In genomic region chr20:540391-541201, GRCh38 we compare ENCODE assay signal across 1 cellular context.
TF ChIP-seq lines count a peak whose summit lies in the region.

No MANE protein-coding gene starts in this region.

TF ChIP-seq in HepG2, 621 proteins besides CTCF, POLR2A, EP300 and RAD21 (continued from another document and continues in another):
- TF ChIP-seq HNF4A (CRISPR knock-in tag; IDR thresholded peaks at IDR 0.05) (no peak), REXO4 (CRISPR knock-in tag; IDR thresholded peaks at IDR 0.05; ENCODE audit: borderline replicate concordance) (no peak), SMARCC2 (IDR thresholded peaks at IDR 0.05) (no peak), PRDM10 (CRISPR knock-in tag; IDR thresholded peaks at IDR 0.05; ENCODE audit: low read depth) (no peak), ZNF232 (CRISPR knock-in tag; IDR thresholded peaks at IDR 0.05; ENCODE audit: borderline replicate concordance) (no peak), ZNF225 (CRISPR knock-in tag; IDR thresholded peaks at IDR 0.05) (no peak), TFDP2 (CRISPR knock-in tag; IDR thresholded peaks at IDR 0.05) (0 out of 2 replicates have a peak, but pooled peaks have one; percentile 12), PITX1 (CRISPR knock-in tag; IDR thresholded peaks at IDR 0.05) (no peak), MTA3 (CRISPR knock-in tag; IDR thresholded peaks at IDR 0.05) (no peak), ZFP36L1 (CRISPR knock-in tag; IDR thresholded peaks at IDR 0.05) (no peak), USF2 (IDR thresholded peaks at IDR 0.05; ENCODE audit: low read depth, low read length) (no peak), USF2 (CRISPR knock-in tag; IDR thresholded peaks at IDR 0.05; ENCODE audit: borderline replicate concordance) (no peak; the same call in 1 of the 2 replicates), ZNF383 (CRISPR knock-in tag; IDR thresholded peaks at IDR 0.05; ENCODE audit: borderline replicate concordance) (no peak), ZC3H4 (CRISPR knock-in tag; IDR thresholded peaks at IDR 0.05; ENCODE audit: borderline replicate concordance) (no peak), TCF7 (IDR thresholded peaks at IDR 0.05; ENCODE audit: low read depth) (no peak), KDM5A (IDR thresholded peaks at IDR 0.05; ENCODE audit: borderline replicate concordance, low read length) (no peak), SRSF1 (optimal IDR thresholded peaks at IDR 0.05; ENCODE audit: low read depth, low read length) (no peak), ARID3A (IDR thresholded peaks at IDR 0.05; ENCODE audit: low read depth, low read length) (no peak), ZNF121 (CRISPR knock-in tag; IDR thresholded peaks at IDR 0.05) (no peak), YEATS2 (CRISPR knock-in tag; IDR thresholded peaks at IDR 0.05; ENCODE audit: borderline replicate concordance) (peak; percentile 33; the same call in 1 of the 2 replicates), PPARG (CRISPR knock-in tag; conservative IDR thresholded peaks at IDR 0.05) (no peak; the same call in 1 of the 2 replicates), DNMT3B (CRISPR knock-in tag; conservative IDR thresholded peaks at IDR 0.05) (no peak), ZNF17 (CRISPR knock-in tag; IDR thresholded peaks at IDR 0.05) (no peak), RORA (CRISPR knock-in tag; IDR thresholded peaks at IDR 0.05) (no peak), KAT2B (IDR thresholded peaks at IDR 0.05; ENCODE audit: borderline replicate concordance, low read depth, low read length) (no peak), BCLAF1 (IDR thresholded peaks at IDR 0.05) (no peak), CHD4 (IDR thresholded peaks at IDR 0.05; ENCODE audit: borderline replicate concordance, low read length) (0 out of 2 replicates have a peak, but pooled peaks have one; percentile 33), TMF1 (CRISPR knock-in tag; IDR thresholded peaks at IDR 0.05; ENCODE audit: low read depth) (no peak), CBFB (CRISPR knock-in tag; IDR thresholded peaks at IDR 0.05) (no peak), ZZZ3 (CRISPR knock-in tag; IDR thresholded peaks at IDR 0.05; ENCODE audit: borderline replicate concordance) (no peak), ZSCAN29 (CRISPR knock-in tag; conservative IDR thresholded peaks at IDR 0.05) (no peak), ELF3 (CRISPR knock-in tag; IDR thresholded peaks at IDR 0.05) (no peak)
- TF ChIP-seq, protein P1, sequence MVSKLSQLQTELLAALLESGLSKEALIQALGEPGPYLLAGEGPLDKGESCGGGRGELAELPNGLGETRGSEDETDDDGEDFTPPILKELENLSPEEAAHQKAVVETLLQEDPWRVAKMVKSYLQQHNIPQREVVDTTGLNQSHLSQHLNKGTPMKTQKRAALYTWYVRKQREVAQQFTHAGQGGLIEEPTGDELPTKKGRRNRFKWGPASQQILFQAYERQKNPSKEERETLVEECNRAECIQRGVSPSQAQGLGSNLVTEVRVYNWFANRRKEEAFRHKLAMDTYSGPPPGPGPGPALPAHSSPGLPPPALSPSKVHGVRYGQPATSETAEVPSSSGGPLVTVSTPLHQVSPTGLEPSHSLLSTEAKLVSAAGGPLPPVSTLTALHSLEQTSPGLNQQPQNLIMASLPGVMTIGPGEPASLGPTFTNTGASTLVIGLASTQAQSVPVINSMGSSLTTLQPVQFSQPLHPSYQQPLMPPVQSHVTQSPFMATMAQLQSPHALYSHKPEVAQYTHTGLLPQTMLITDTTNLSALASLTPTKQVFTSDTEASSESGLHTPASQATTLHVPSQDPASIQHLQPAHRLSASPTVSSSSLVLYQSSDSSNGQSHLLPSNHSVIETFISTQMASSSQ (IDR thresholded peaks at IDR 0.05; ENCODE audit: low read depth): no peak
- TF ChIP-seq, protein P1 (CRISPR knock-in tag; IDR thresholded peaks at IDR 0.05; ENCODE audit: borderline replicate concordance): no peak
- TF ChIP-seq, protein P2, sequence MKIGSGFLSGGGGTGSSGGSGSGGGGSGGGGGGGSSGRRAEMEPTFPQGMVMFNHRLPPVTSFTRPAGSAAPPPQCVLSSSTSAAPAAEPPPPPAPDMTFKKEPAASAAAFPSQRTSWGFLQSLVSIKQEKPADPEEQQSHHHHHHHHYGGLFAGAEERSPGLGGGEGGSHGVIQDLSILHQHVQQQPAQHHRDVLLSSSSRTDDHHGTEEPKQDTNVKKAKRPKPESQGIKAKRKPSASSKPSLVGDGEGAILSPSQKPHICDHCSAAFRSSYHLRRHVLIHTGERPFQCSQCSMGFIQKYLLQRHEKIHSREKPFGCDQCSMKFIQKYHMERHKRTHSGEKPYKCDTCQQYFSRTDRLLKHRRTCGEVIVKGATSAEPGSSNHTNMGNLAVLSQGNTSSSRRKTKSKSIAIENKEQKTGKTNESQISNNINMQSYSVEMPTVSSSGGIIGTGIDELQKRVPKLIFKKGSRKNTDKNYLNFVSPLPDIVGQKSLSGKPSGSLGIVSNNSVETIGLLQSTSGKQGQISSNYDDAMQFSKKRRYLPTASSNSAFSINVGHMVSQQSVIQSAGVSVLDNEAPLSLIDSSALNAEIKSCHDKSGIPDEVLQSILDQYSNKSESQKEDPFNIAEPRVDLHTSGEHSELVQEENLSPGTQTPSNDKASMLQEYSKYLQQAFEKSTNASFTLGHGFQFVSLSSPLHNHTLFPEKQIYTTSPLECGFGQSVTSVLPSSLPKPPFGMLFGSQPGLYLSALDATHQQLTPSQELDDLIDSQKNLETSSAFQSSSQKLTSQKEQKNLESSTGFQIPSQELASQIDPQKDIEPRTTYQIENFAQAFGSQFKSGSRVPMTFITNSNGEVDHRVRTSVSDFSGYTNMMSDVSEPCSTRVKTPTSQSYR (CRISPR knock-in tag; IDR thresholded peaks at IDR 0.05; ENCODE audit: borderline replicate concordance): no peak
